8 cellular contexts compared by ENCODE assay signal in the genomic region with DNA sequence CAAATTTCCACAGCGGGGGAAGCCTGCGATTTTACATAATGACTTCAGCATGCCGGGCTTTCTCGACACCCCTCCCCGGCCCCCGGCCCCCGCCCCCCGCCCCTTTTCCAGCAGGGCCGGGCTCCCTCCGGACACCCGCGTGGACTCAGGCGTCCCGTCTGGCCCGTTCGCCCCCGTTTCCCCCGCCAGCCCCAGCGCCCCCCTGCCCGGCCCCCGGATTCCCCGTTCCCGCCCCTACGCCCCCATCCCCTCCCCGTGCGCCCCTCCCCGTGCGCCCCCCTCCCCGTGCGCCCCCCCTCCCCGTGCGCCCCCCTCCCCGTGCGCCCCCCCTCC. TPM values are rescaled to one million over a fixed set of nuclear protein-coding genes. Genes with fewer than 3 reads are reported as not detected.
DNase-seq lines count a peak whose midpoint lies in the region; ATAC-seq and TF ChIP-seq lines count a peak whose summit lies in the region.

No MANE protein-coding gene starts in this region.

- no peak for TF ChIP-seq EP300 in upper lobe of left lung (IDR thresholded peaks at IDR 0.05)

- no peak overlapping the region for H3K27ac Mint-ChIP-seq in MCF 10A (ENCODE audit: low read depth, unreplicated experiment)
- H3K27ac Mint-ChIP-seq in activated naive CD8-positive, alpha-beta T cell treated with anti-CD3 and anti-CD28 coated beads, Interleukin-2, amount 10 ng/mL, durations not matched to agents 7 days and 5 days, result no peak overlapping the region
- H3K27ac Mint-ChIP-seq in naive thymus-derived CD8-positive, alpha-beta T cell, result peak overlapping the region in 2 of 10 donors; percentile 25 to 76

- no TSS peak for BruUV-seq in MCF 10A (replicated peaks; lab: Mats Ljungman, UMichigan)

- intact Hi-C loops in breast epithelium (cut with DNase I; ENCODE audit: low total_unique reads), result no loop called here
- intact Hi-C loops in MCF 10A (cut with micrococcal nuclease), result no loop called here

- no peak for TF ChIP-seq CTCF in breast epithelium (IDR thresholded peaks at IDR 0.05)
- no peak for TF ChIP-seq CTCF in MCF 10A (IDR thresholded peaks at IDR 0.05; ENCODE audit: unreplicated experiment)
- TF ChIP-seq CTCF in upper lobe of left lung (IDR thresholded peaks at IDR 0.05), result no peak

- H3K4me3 ChIP-seq in breast epithelium, result peak overlapping the region; percentile 50 to 94 (median 67)
- H3K4me3 ChIP-seq in upper lobe of left lung, result peak overlapping the region in 3 of 4 donors; percentile 53 to 68 (median 60)

- CTCF ChIA-PET in MCF 10A (lab: Yijun Ruan, JAX), result interaction anchor here (1.2 kb wide), 1 partner anchor 16 kb away, joined by 3 read pairs; no protein-coding TSS in a partner anchor

- 1 to 2% methylated on average over 12 to 13 of the region's 34 CpGs for WGBS in upper lobe of left lung, 2 donors

- H3K27me3 ChIP-seq in breast epithelium (no peaks in the 10 kb centered on the region), upper lobe of left lung (peaks cover 0 to 21% (median 9%) of the 10 kb centered on the region in 4 donors)

- peak overlapping the region; percentile 96 to 97 for H3K27ac ChIP-seq in breast epithelium
- peak overlapping the region; percentile 79 to 94 (median 90) for H3K27ac ChIP-seq in upper lobe of left lung

- no peaks in the 10 kb centered on the region for H3K9me3 Mint-ChIP-seq in MCF 10A (ENCODE audit: unreplicated experiment)
- H3K9me3 Mint-ChIP-seq in activated naive CD8-positive, alpha-beta T cell treated with anti-CD3 and anti-CD28 coated beads, Interleukin-2, amount 10 ng/mL, durations not matched to agents 7 days and 5 days, result no peaks in the 10 kb centered on the region
- no peaks in the 10 kb centered on the region for H3K9me3 Mint-ChIP-seq in naive thymus-derived CD8-positive, alpha-beta T cell

- H3K27me3 Mint-ChIP-seq in MCF 10A (ENCODE audit: insufficient read depth, unreplicated experiment), result no peaks in the 10 kb centered on the region
- peaks cover 19% of the 10 kb centered on the region for H3K27me3 Mint-ChIP-seq in activated naive CD8-positive, alpha-beta T cell treated with anti-CD3 and anti-CD28 coated beads, Interleukin-2, amount 10 ng/mL, durations not matched to agents 7 days and 5 days
- H3K27me3 Mint-ChIP-seq in naive thymus-derived CD8-positive, alpha-beta T cell, result peaks cover 0 to 7% (median 0%) of the 10 kb centered on the region in 5 donors

- no peaks in the 10 kb centered on the region for H3K9me3 ChIP-seq in breast epithelium
- H3K9me3 ChIP-seq in upper lobe of left lung, result no peaks in the 10 kb centered on the region

- ATAC-seq in activated naive CD8-positive, alpha-beta T cell treated with anti-CD3 and anti-CD28 coated beads, Interleukin-2, amount 10 ng/mL, durations not matched to agents 7 days and 5 days (ENCODE audit: low read depth), result no peak
- ATAC-seq in naive thymus-derived CD8-positive, alpha-beta T cell, result no peak
- peak in 1 of 2 donors; percentile 3 for ATAC-seq in upper lobe of left lung (ENCODE audit: low FRiP score in 2 of 2)

- H3K4me1 Mint-ChIP-seq in MCF 10A (ENCODE audit: insufficient read depth, unreplicated experiment), result no peaks in the 10 kb centered on the region
- H3K4me1 Mint-ChIP-seq in activated naive CD8-positive, alpha-beta T cell treated with anti-CD3 and anti-CD28 coated beads, Interleukin-2, amount 10 ng/mL, durations not matched to agents 7 days and 5 days, result peaks cover 15% of the 10 kb centered on the region
- peaks cover 15 to 45% (median 27%) of the 10 kb centered on the region in 4 donors for H3K4me1 Mint-ChIP-seq in naive thymus-derived CD8-positive, alpha-beta T cell

- H3K36me3 Mint-ChIP-seq in MCF 10A (ENCODE audit: insufficient read depth, unreplicated experiment), result no peaks in the 10 kb centered on the region
- no peaks in the 10 kb centered on the region for H3K36me3 Mint-ChIP-seq in activated naive CD8-positive, alpha-beta T cell treated with anti-CD3 and anti-CD28 coated beads, Interleukin-2, amount 10 ng/mL, durations not matched to agents 7 days and 5 days
- no peaks in the 10 kb centered on the region for H3K36me3 Mint-ChIP-seq in naive thymus-derived CD8-positive, alpha-beta T cell

- POLR2A ChIA-PET in MCF 10A (lab: Yijun Ruan, JAX), result no interaction called here
- POLR2A ChIA-PET in activated naive CD8-positive, alpha-beta T cell treated with anti-CD3 and anti-CD28 coated beads, Interleukin-2, amount 10 ng/mL, durations not matched to agents 7 days and 5 days (lab: Charles Lee), result interaction anchor here (1.8 to 2.0 kb wide), 2 partner anchors 10 to 129 kb away, joined by 7 to 8 read pairs; no protein-coding TSS in a partner anchor
- POLR2A ChIA-PET in naive thymus-derived CD8-positive, alpha-beta T cell (lab: Charles Lee), result interaction anchor here (1.7 to 3.8 kb wide), 2 partner anchors 9 to 283 kb away, joined by 5 to 26 read pairs; no protein-coding TSS in a partner anchor

- DNase-seq in breast epithelium (ENCODE audit: low spot score in 2 of 2), result no peak
- DNase-seq in MCF 10A (ENCODE audit: unreplicated experiment), result no peak
- no peak for DNase-seq in activated naive CD8-positive, alpha-beta T cell treated with anti-CD3 and anti-CD28 coated beads, Interleukin-2, amount 10 ng/mL, durations not matched to agents 7 days and 5 days
- no peak for DNase-seq in naive thymus-derived CD8-positive, alpha-beta T cell
- peak in 1 of 2 donors; percentile 76 for DNase-seq in upper lobe of left lung
- DNase-seq in NCI-H82 treated with DMSO at 0.1 percent for 48 hours (lab: John Stamatoyannopoulos, UW; ENCODE audit: unreplicated experiment), result no peak
- no peak for DNase-seq in NCI-H748 treated with DMSO at 0.1 percent for 48 hours (lab: John Stamatoyannopoulos, UW)
- no peak for DNase-seq in hippocampal formation (lab: John Stamatoyannopoulos, UW)

- no peak for TF ChIP-seq POLR2A in breast epithelium (IDR thresholded peaks at IDR 0.05)
- no peak for TF ChIP-seq POLR2A in upper lobe of left lung (IDR thresholded peaks at IDR 0.05)

- H3K4me1 ChIP-seq in breast epithelium (peaks cover 0 to 19% of the 10 kb centered on the region in 2 donors), upper lobe of left lung (peaks cover 26 to 63% (median 49%) of the 10 kb centered on the region in 4 donors)

- no peak overlapping the region for H3K4me3 Mint-ChIP-seq in MCF 10A (ENCODE audit: unreplicated experiment)
- H3K4me3 Mint-ChIP-seq in activated naive CD8-positive, alpha-beta T cell treated with anti-CD3 and anti-CD28 coated beads, Interleukin-2, amount 10 ng/mL, durations not matched to agents 7 days and 5 days, result peak overlapping the region; percentile 73
- peak overlapping the region; percentile 66 to 90 (median 86) for H3K4me3 Mint-ChIP-seq in naive thymus-derived CD8-positive, alpha-beta T cell

- no peaks in the 10 kb centered on the region for H3K36me3 ChIP-seq in breast epithelium
- H3K36me3 ChIP-seq in upper lobe of left lung, result no peaks in the 10 kb centered on the region

RNA-seq across cellular contexts. Expression of a gene that starts 0.5 kb away (rescaled TPM):
- 10 to 100 TPM; 10.9 to 18.0 (median 12.9) TPM for total RNA-seq in breast epithelium
- 2.0 and 3.7 TPM in 2 replicates for total RNA-seq in MCF 10A (2022)
- 10 to 100 TPM; 46.9 to 50.8 TPM for total RNA-seq in activated naive CD8-positive, alpha-beta T cell treated with anti-CD3 and anti-CD28 coated beads, Interleukin-2, amount 10 ng/mL, durations not matched to agents 7 days and 5 days
- 10 to 100 TPM; 50.2 to 51.0 TPM for total RNA-seq in naive thymus-derived CD8-positive, alpha-beta T cell
- 10 to 100 TPM; 12.7 to 34.9 (median 17.4) TPM for polyA plus RNA-seq in naive thymus-derived CD8-positive, alpha-beta T cell
- 10 to 100 TPM; 13.6 to 39.5 (median 20.3) TPM for total RNA-seq in upper lobe of left lung
